Comparison of ENCODE assay signal across 20 cellular contexts in genomic region chr12:18472304-18472703, GRCh38.
A peak's percentile ranks its signal among the peaks of the same experiment; 100 is the strongest.
DNase-seq lines count a peak whose midpoint lies in the region; ATAC-seq, FAIRE-seq and TF ChIP-seq lines count a peak whose summit lies in the region.
"Had no signal": no experiment of that assay in that cellular context is flagged by ENCODE, and none has a peak within 500 bp of the region (broad histone marks: within the 10 kb centered on the region; RNA-seq: fewer than 3 reads in every experiment).

No MANE protein-coding gene starts in this region.

- POLR2A ChIA-PET in IMR-90 (lab: Charles Lee; ENCODE audit: unreplicated experiment), result no interaction called here

- no peaks in the 10 kb centered on the region; the same call in 1 of the 2 replicates for H3K4me1 ChIP-seq in IMR-90 (ENCODE audit: control insufficient read depth, insufficient read depth, low read length)
- H3K4me1 ChIP-seq: A549, Caco-2 had no signal

- H2BK5ac ChIP-seq in IMR-90 (ENCODE audit: low read depth, low read length, poor library complexity, severe bottlenecking), result no peak overlapping the region

- H3K56ac ChIP-seq in IMR-90 (ENCODE audit: extremely low read depth, insufficient read depth, low read length), result no peak overlapping the region

- peak; percentile 37 for DNase-seq in ELR (ENCODE audit: low read depth)
- DNase-seq in IMR-90, result peak; percentile 59
- DNase-seq in bronchial epithelial cell (ENCODE audit: low read depth), result peak; percentile 28
- DNase-seq in NCI-H345 (lab: John Stamatoyannopoulos, UW), result no peak
- DNase-seq in OCI-M1 (lab: John Stamatoyannopoulos, UW), result no peak
- DNase-seq: AML-193; Caco-2; Calu3; CD4-positive, alpha-beta T cell; CD8-positive, alpha-beta T cell; DMS79 treated with DMSO at 0.1 percent for 48 hours; GDM1 had no signal

- H2AK9ac ChIP-seq in IMR-90 (replicated peaks; ENCODE audit: low read depth, low read length, poor library complexity), result no peak overlapping the region

- no peak overlapping the region for H2AK5ac ChIP-seq in IMR-90 (ENCODE audit: low read depth, low read length)

- ATAC-seq in IMR-90 (ENCODE audit: low read depth), result peak; percentile 60
- ATAC-seq: A549; CD8-positive, alpha-beta T cell; GM12878 had no signal

- BruUV-seq in IMR-90 (replicated peaks; lab: Mats Ljungman, UMichigan), result no TSS peak

- no peaks in the 10 kb centered on the region for H3K9me3 ChIP-seq in IMR-90 (ENCODE audit: control insufficient read depth, insufficient read depth, low read length)
- H3K9me3 ChIP-seq: A549; BLaER1 treated with 17β-estradiol and CSF1 and Interleukin-3, amounts not matched to agents 10 nM and 100 nM; Caco-2 had no signal

- intact Hi-C loops in IMR-90 (cut with micrococcal nuclease), result no loop called here

- FAIRE-seq in bronchial epithelial cell (lab: Jason Lieb, UNC), result no peak
- FAIRE-seq: A549, D721Med, GM12878, GM12892, GM19239 had no signal

- H3K4me2 ChIP-seq in IMR-90 (ENCODE audit: low read depth, low read length), result no peak overlapping the region
- H3K4me2 ChIP-seq: A549; BLaER1 treated with 17β-estradiol and CSF1 and Interleukin-3, amounts not matched to agents 10 nM and 100 nM had no signal

- H2BK15ac ChIP-seq in IMR-90 (ENCODE audit: low read depth, low read length), result no peak overlapping the region

- no peaks in the 10 kb centered on the region for H4K20me1 ChIP-seq in IMR-90 (ENCODE audit: insufficient read depth, low read length)
- H4K20me1 ChIP-seq: BLaER1 treated with 17β-estradiol and CSF1 and Interleukin-3, amounts not matched to agents 10 nM and 100 nM had no signal

- no peak overlapping the region for H4K91ac ChIP-seq in IMR-90 (ENCODE audit: insufficient read depth, low read depth, low read length)

- no peak overlapping the region for H3K9ac ChIP-seq in IMR-90 (ENCODE audit: low read depth, low read length)
- H3K9ac ChIP-seq: BLaER1 treated with 17β-estradiol and CSF1 and Interleukin-3, amounts not matched to agents 10 nM and 100 nM had no signal

- no peak overlapping the region for H2BK20ac ChIP-seq in IMR-90 (ENCODE audit: low read depth, low read length)

- no peak overlapping the region for H3K27ac ChIP-seq in IMR-90 (ENCODE audit: insufficient read depth, low read length)
- H3K27ac ChIP-seq: 22Rv1; A549; BLaER1 treated with 17β-estradiol and CSF1 and Interleukin-3, amounts not matched to agents 10 nM and 100 nM; C4-2B had no signal

- no peak for TF ChIP-seq RAD21 in IMR-90 (IDR thresholded peaks at IDR 0.05; ENCODE audit: low read length)

- H3K4ac ChIP-seq in IMR-90 (ENCODE audit: low read depth, low read length), result no peak overlapping the region

- no peak for TF ChIP-seq CTCF in IMR-90 (conservative IDR thresholded peaks at IDR 0.05; ENCODE audit: low read depth, low read length)
- no peak for TF ChIP-seq CTCF in bronchial epithelial cell (IDR thresholded peaks at IDR 0.05; ENCODE audit: insufficient read depth, low read length, severe bottlenecking)

- in situ Hi-C loops in IMR-90 (cut with MboI; ENCODE audit: low sequenced_read_pairs), result no loop called here

- no peak for TF ChIP-seq POLR2A in IMR-90 (IDR thresholded peaks at IDR 0.05; ENCODE audit: low read depth, low read length)

- WGBS in IMR-90 (ENCODE audit: extremely low coverage in 2 of 2, insufficient read length in 1 of 2), 2 experiments, result no CpG with 5 or more reads among the region's 3 CpGs

- H2BK120ac ChIP-seq in IMR-90 (ENCODE audit: low read depth, low read length), result no peak overlapping the region

- H3K4me3 ChIP-seq in IMR-90 (ENCODE audit: insufficient read depth, low read depth, low read length), result no peak overlapping the region
- H3K4me3 ChIP-seq in bronchial epithelial cell (ENCODE audit: low read depth, low read length), result no peak overlapping the region
- H3K4me3 ChIP-seq: A549; BLaER1 treated with 17β-estradiol and CSF1 and Interleukin-3, amounts not matched to agents 10 nM and 100 nM; GM12878 had no signal

- no peak overlapping the region for H4K8ac ChIP-seq in IMR-90 (ENCODE audit: low read depth in 2 of 2, low read length in 2 of 2)

- CTCF ChIA-PET in IMR-90 (lab: Yijun Ruan, JAX), result no interaction called here

- no peak overlapping the region for H4K5ac ChIP-seq in IMR-90 (ENCODE audit: low read depth, low read length)

- H3K27me3 ChIP-seq in IMR-90 (ENCODE audit: control insufficient read depth, insufficient read depth, low read length) (no peaks in the 10 kb centered on the region), bronchial epithelial cell (ENCODE audit: control insufficient read depth, insufficient read depth, low read length) (no peaks in the 10 kb centered on the region)
- H3K27me3 ChIP-seq: BLaER1 treated with 17β-estradiol and CSF1 and Interleukin-3, amounts not matched to agents 10 nM and 100 nM had no signal

- H3K18ac ChIP-seq in IMR-90 (ENCODE audit: low read depth, low read length), result no peak overlapping the region

- H3K14ac ChIP-seq in IMR-90 (replicated peaks; ENCODE audit: low read depth, low read length), result no peak overlapping the region

- no peak overlapping the region for H2AFZ ChIP-seq in IMR-90 (replicated peaks; ENCODE audit: low read length, poor library complexity)

- dilution Hi-C loops in IMR-90 (cut with HindIII; ENCODE audit: low sequenced_read_pairs, unreplicated experiment), result no loop called here

- H3K79me1 ChIP-seq in IMR-90 (ENCODE audit: low read depth in 1 of 2, low read length in 2 of 2), result no peaks in the 10 kb centered on the region

- H3K23ac ChIP-seq in IMR-90 (ENCODE audit: low read depth, low read length), result no peak overlapping the region

- H3K36me3 ChIP-seq in IMR-90 (ENCODE audit: control insufficient read depth, insufficient read depth, low read length) (no peaks in the 10 kb centered on the region), bronchial epithelial cell (ENCODE audit: control insufficient read depth, insufficient read depth, low read length) (no peaks in the 10 kb centered on the region)
- H3K36me3 ChIP-seq: BLaER1 treated with 17β-estradiol and CSF1 and Interleukin-3, amounts not matched to agents 10 nM and 100 nM had no signal

- H3K9me1 ChIP-seq in IMR-90 (ENCODE audit: insufficient read depth, low read length), result no peaks in the 10 kb centered on the region

TF ChIP-seq in IMR-90, 13 proteins besides CTCF, POLR2A, EP300 and RAD21:
- TF ChIP-seq MAFK (IDR thresholded peaks at IDR 0.05; ENCODE audit: low read depth, low read length), result no peak
- TF ChIP-seq CEBPB (IDR thresholded peaks at IDR 0.05; ENCODE audit: low read depth, low read length), result no peak
- no peak for TF ChIP-seq RCOR1 (IDR thresholded peaks at IDR 0.05; ENCODE audit: insufficient replicate concordance, low read length)
- TF ChIP-seq SMC3 (IDR thresholded peaks at IDR 0.05; ENCODE audit: low read depth, low read length), result no peak
- TF ChIP-seq MAZ (IDR thresholded peaks at IDR 0.05; ENCODE audit: borderline replicate concordance, low read depth, low read length), result no peak
- no peak for TF ChIP-seq USF2 (IDR thresholded peaks at IDR 0.05; ENCODE audit: low read depth, low read length)
- no peak for TF ChIP-seq NFE2L2 (IDR thresholded peaks at IDR 0.05; ENCODE audit: low read depth, low read length)
- no peak for TF ChIP-seq FOS (IDR thresholded peaks at IDR 0.05; ENCODE audit: low read depth, low read length)
TF ChIP-seq in IMR-90: peak in this region for 0.

Comparison
In these comparisons a context has a peak if more than half of its experiments do, and no peak if none do; other contexts are left out.
1. DNase-seq: peak in ELR (single experiment), IMR-90 (single experiment) and bronchial epithelial cell (single experiment); none in NCI-H345 (single experiment) and OCI-M1 (single experiment).